5 cellular contexts compared by ENCODE assay signal in the genomic region with DNA sequence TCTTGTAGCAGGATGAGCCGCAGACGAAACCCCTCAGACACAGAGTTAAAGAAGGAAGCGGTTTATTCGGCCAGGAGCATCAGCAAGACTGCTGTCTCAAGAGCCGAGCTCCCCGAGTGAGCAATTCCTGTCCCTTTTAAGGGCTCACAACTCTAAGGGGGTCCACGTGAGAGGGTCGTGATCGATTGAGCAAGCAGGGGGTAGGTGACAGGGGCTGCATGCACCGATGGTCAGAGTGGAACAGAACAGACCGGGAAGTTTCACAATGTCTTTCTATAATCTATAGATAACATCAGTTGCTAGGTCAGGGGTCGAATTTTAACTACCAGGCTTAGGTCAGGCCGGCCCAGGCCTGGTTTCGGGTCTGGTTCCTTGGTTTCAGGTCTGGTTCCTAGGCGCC. TPM values are rescaled to one million over a fixed set of nuclear protein-coding genes. Genes with fewer than 3 reads are reported as not detected.
"Had no signal": no experiment of that assay in that cellular context is flagged by ENCODE, and none has a peak within 500 bp of the region (broad histone marks: within the 10 kb centered on the region; RNA-seq: fewer than 3 reads in every experiment).

No MANE protein-coding gene starts in this region.

RNA-seq across cellular contexts. Expression of a gene that starts 20.6 kb away (rescaled TPM):
- total RNA-seq: HT-29, HT1080, IMR-90, K562 had no signal
- polyA plus RNA-seq: IgD-negative memory B cell, IMR-90, K562 had no signal
